23 cellular contexts compared by ENCODE assay signal in genomic region chr2:74462786-74463105, GRCh38. TPM values are rescaled to one million over a fixed set of nuclear protein-coding genes. Genes with fewer than 3 reads are reported as not detected.
DNase-seq lines count a peak whose midpoint lies in the region; ATAC-seq, FAIRE-seq and TF ChIP-seq lines count a peak whose summit lies in the region.
"Had no signal": no experiment of that assay in that cellular context is flagged by ENCODE, and none has a peak within 500 bp of the region (broad histone marks: within the 10 kb centered on the region; RNA-seq: fewer than 3 reads in every experiment).

No MANE protein-coding gene starts in this region.

- no peaks in the 10 kb centered on the region for H3K9me2 ChIP-seq in Karpas-422 (replicated peaks; ENCODE audit: insufficient read depth, low read length)

- H3K9me3 Mint-ChIP-seq in activated CD8-positive, alpha-beta memory T cell treated with anti-CD3 and anti-CD28 coated beads, Interleukin-2, amount 10 ng/mL, durations not matched to agents 7 days and 5 days (ENCODE audit: low read depth): no peaks in the 10 kb centered on the region
- H3K9me3 Mint-ChIP-seq in endodermal cell: no peaks in the 10 kb centered on the region
- H3K9me3 Mint-ChIP-seq: CD8-positive, alpha-beta T cell had no signal

- H3K36me3 ChIP-seq in Karpas-422 (ENCODE audit: insufficient read depth, low read length) (peaks cover 12% of the 10 kb centered on the region), endodermal cell (ENCODE audit: control insufficient read depth, insufficient read depth, low read length) (peaks cover 28% of the 10 kb centered on the region), small intestine (ENCODE audit: control insufficient read depth in 2 of 2, insufficient read depth in 2 of 2, low read length in 2 of 2) (peaks cover 3 to 7% of the 10 kb centered on the region in 2 donors)
- H3K36me3 ChIP-seq: transverse colon had no signal

- peaks cover 33% of the 10 kb centered on the region for H3K4me1 Mint-ChIP-seq in activated CD8-positive, alpha-beta memory T cell treated with anti-CD3 and anti-CD28 coated beads, Interleukin-2, amount 10 ng/mL, durations not matched to agents 7 days and 5 days
- peaks cover 10% of the 10 kb centered on the region for H3K4me1 Mint-ChIP-seq in endodermal cell

- no peak for ATAC-seq in activated CD8-positive, alpha-beta memory T cell treated with anti-CD3 and anti-CD28 coated beads, Interleukin-2, amount 10 ng/mL, durations not matched to agents 7 days and 5 days
- ATAC-seq: CD8-positive, alpha-beta T cell; SK-N-SH treated with all-trans-retinoic acid at 6 μM for 48 hours had no signal

- CTCF ChIA-PET in activated CD8-positive, alpha-beta memory T cell treated with anti-CD3 and anti-CD28 coated beads, Interleukin-2, amount 10 ng/mL, durations not matched to agents 7 days and 5 days (lab: Charles Lee): interaction anchor here (0.7 to 3.8 kb wide), 2 partner anchors 10 to 19 kb away, joined by 3 to 19 read pairs; partner anchors contain the start of genes CCDC142, MRPL53 and TTC31

- H3K4me3 Mint-ChIP-seq in activated CD8-positive, alpha-beta memory T cell treated with anti-CD3 and anti-CD28 coated beads, Interleukin-2, amount 10 ng/mL, durations not matched to agents 7 days and 5 days: peak overlapping the region; percentile 38
- H3K4me3 Mint-ChIP-seq in endodermal cell: peak overlapping the region; percentile 93

- H3K27ac ChIP-seq in Karpas-422 (ENCODE audit: low read length) (no peak overlapping the region), endodermal cell (ENCODE audit: low read depth, low read length) (no peak overlapping the region), small intestine (ENCODE audit: low read depth in 1 of 2, low read length in 1 of 2) (peak overlapping the region; percentile 53 to 71)
- H3K27ac ChIP-seq: neutrophil, transverse colon had no signal

- no peaks in the 10 kb centered on the region for H3K27me3 Mint-ChIP-seq in activated CD8-positive, alpha-beta memory T cell treated with anti-CD3 and anti-CD28 coated beads, Interleukin-2, amount 10 ng/mL, durations not matched to agents 7 days and 5 days
- H3K27me3 Mint-ChIP-seq in endodermal cell (ENCODE audit: insufficient read depth): no peaks in the 10 kb centered on the region

- FAIRE-seq in small intestine (lab: Jason Lieb, UNC) (no peak), RCC 7860 (lab: Jason Lieb, UNC) (no peak)
- FAIRE-seq: colon, endothelial cell of umbilical vein, kidney had no signal

- H3K36me3 Mint-ChIP-seq in activated CD8-positive, alpha-beta memory T cell treated with anti-CD3 and anti-CD28 coated beads, Interleukin-2, amount 10 ng/mL, durations not matched to agents 7 days and 5 days: peaks cover 13% of the 10 kb centered on the region
- peaks cover 27% of the 10 kb centered on the region for H3K36me3 Mint-ChIP-seq in endodermal cell (ENCODE audit: low read depth)

- WGBS in endodermal cell (ENCODE audit: insufficient coverage in 1 of 2, insufficient read length in 1 of 2), 2 experiments: 93% methylated on average over 4 of the region's 4 CpGs; no CpG with 5 or more reads in 1 of the 2 experiments
- 33 to 71% (median 70%) methylated on average over 4 of the region's 4 CpGs for WGBS in small intestine, 3 donors

- no peak overlapping the region for H3K4me3 ChIP-seq in Karpas-422 (ENCODE audit: low read length)
- no peak overlapping the region for H3K4me3 ChIP-seq in endodermal cell (ENCODE audit: low read length)
- H3K4me3 ChIP-seq in small intestine (ENCODE audit: low read depth in 1 of 2, low read length in 2 of 2): peak overlapping the region in 1 of 2 donors; percentile 0
- H3K4me3 ChIP-seq: transverse colon had no signal

- no peak overlapping the region for H2AFZ ChIP-seq in Karpas-422 (ENCODE audit: low read length)

- no peaks in the 10 kb centered on the region for H3K27me3 ChIP-seq in Karpas-422 (ENCODE audit: low read length)
- no peaks in the 10 kb centered on the region for H3K27me3 ChIP-seq in endodermal cell (ENCODE audit: control insufficient read depth, insufficient read depth, low read length, poor library complexity, severe bottlenecking)
- H3K27me3 ChIP-seq in small intestine (ENCODE audit: control insufficient read depth in 2 of 2, insufficient read depth in 2 of 2, low read length in 2 of 2): no peaks in the 10 kb centered on the region
- H3K27me3 ChIP-seq: neutrophil, transverse colon had no signal

- H3K4me2 ChIP-seq in Karpas-422 (ENCODE audit: low read depth, low read length, poor library complexity, severe bottlenecking): no peak overlapping the region

- H3K9ac ChIP-seq in Karpas-422 (ENCODE audit: low read length) (no peak overlapping the region), endodermal cell (ENCODE audit: extremely low read depth, low read length, poor library complexity, severe bottlenecking) (no peak overlapping the region)

- peaks cover 37% of the 10 kb centered on the region for H3K79me2 ChIP-seq in Karpas-422 (ENCODE audit: low read length)

- TF ChIP-seq CTCF in endodermal cell (conservative IDR thresholded peaks at IDR 0.05) (no peak), GM20000 (IDR thresholded peaks at IDR 0.05; ENCODE audit: extremely low read depth, missing control alignments) (no peak)

- DNase-seq in activated CD8-positive, alpha-beta memory T cell treated with anti-CD3 and anti-CD28 coated beads, Interleukin-2, amount 10 ng/mL, durations not matched to agents 7 days and 5 days: no peak
- no peak for DNase-seq in activated CD8-positive, alpha-beta memory T cell treated with anti-CD3 and anti-CD28 coated beads, Interleukin-2, amount 50 U/mL, for 48 hours
- DNase-seq in Karpas-422: peak; percentile 40
- no peak for DNase-seq in endodermal cell
- no peak for DNase-seq in small intestine
- DNase-seq in RCC 7860 (ENCODE audit: low spot score): no peak
- DNase-seq in SKM-1 treated with dmso at 0.1 percent for 144 hours (lab: John Stamatoyannopoulos, UW; ENCODE audit: unreplicated experiment): no peak
- DNase-seq in GM20000 (ENCODE audit: low spot score): no peak
- DNase-seq: ACHN; activated gamma-delta T cell treated with Interleukin-2 at 50 U/mL for 16 hours; CD8-positive, alpha-beta T cell; foreskin fibroblast; hypothalamus; kidney; MM.1S; NCI-H187; NCI-H345; stimulated activated naive CD4-positive, alpha-beta T cell; transverse colon had no signal

- H3K4me1 ChIP-seq in Karpas-422 (ENCODE audit: low read length): peaks cover 30% of the 10 kb centered on the region
- no peaks in the 10 kb centered on the region for H3K4me1 ChIP-seq in endodermal cell (ENCODE audit: control insufficient read depth, insufficient read depth, low read length)
- peaks cover 0 to 4% of the 10 kb centered on the region in 2 donors for H3K4me1 ChIP-seq in small intestine (ENCODE audit: control insufficient read depth in 2 of 2, insufficient read depth in 1 of 2, low read depth in 1 of 2, low read length in 1 of 2)

- no peaks in the 10 kb centered on the region for H3K9me3 ChIP-seq in Karpas-422 (ENCODE audit: low read length)
- H3K9me3 ChIP-seq in endodermal cell (ENCODE audit: control insufficient read depth, low read length): no peaks in the 10 kb centered on the region
- H3K9me3 ChIP-seq in small intestine (ENCODE audit: control insufficient read depth, low read depth): no peaks in the 10 kb centered on the region
- H3K9me3 ChIP-seq: neutrophil, transverse colon had no signal

- no peak overlapping the region for H3K27ac Mint-ChIP-seq in activated CD8-positive, alpha-beta memory T cell treated with anti-CD3 and anti-CD28 coated beads, Interleukin-2, amount 10 ng/mL, durations not matched to agents 7 days and 5 days
- H3K27ac Mint-ChIP-seq in endodermal cell: no peak overlapping the region

- peaks cover 4% of the 10 kb centered on the region; the same call in 1 of the 2 replicates for H4K20me1 ChIP-seq in Karpas-422 (ENCODE audit: insufficient read depth, low read depth, low read length)

RNA-seq across cellular contexts. Expression of gene MOGS, which starts 2.4 kb away (rescaled TPM):
- 10 to 100 TPM; 60.4 to 78.2 TPM for total RNA-seq in activated CD8-positive, alpha-beta memory T cell treated with anti-CD3 and anti-CD28 coated beads, Interleukin-2, amount 10 ng/mL, durations not matched to agents 7 days and 5 days
- total RNA-seq in Karpas-422 (2014; rRNA removed; shearing (Covaris generic); ENCODE audit: low replicate concordance): 69.1 and 95.6 TPM in 2 replicates
- total RNA-seq in endodermal cell: 10 to 100 TPM; 64.8 to 72.9 TPM
- polyA plus RNA-seq in endodermal cell (2013, experiment 1 of 2): 48.1 TPM
- polyA plus RNA-seq in endodermal cell (2013, experiment 2 of 2): 46.6 TPM
- 10 to 100 TPM; 38.4 to 63.2 (median 61.7) TPM for polyA plus RNA-seq in small intestine

RNA-seq across cellular contexts. Expression of gene WBP1, which starts 4.5 kb away (rescaled TPM):
- 10 to 100 TPM; 40.5 to 46.8 TPM for total RNA-seq in activated CD8-positive, alpha-beta memory T cell treated with anti-CD3 and anti-CD28 coated beads, Interleukin-2, amount 10 ng/mL, durations not matched to agents 7 days and 5 days
- total RNA-seq in Karpas-422 (2014; rRNA removed; shearing (Covaris generic); ENCODE audit: low replicate concordance): 124 and 149 TPM in 2 replicates
- total RNA-seq in endodermal cell: 100 to 1,000 TPM; 110 to 116 TPM
- 121 TPM for polyA plus RNA-seq in endodermal cell (2013, experiment 1 of 2)
- polyA plus RNA-seq in endodermal cell (2013, experiment 2 of 2): 102 TPM
- polyA plus RNA-seq in small intestine: 10 to 100 TPM; 55.1 to 82.7 (median 56.8) TPM

RNA-seq across cellular contexts. Expression of gene INO80B, which starts 7.9 kb away (rescaled TPM):
- total RNA-seq in activated CD8-positive, alpha-beta memory T cell treated with anti-CD3 and anti-CD28 coated beads, Interleukin-2, amount 10 ng/mL, durations not matched to agents 7 days and 5 days: 10 to 100 TPM; 31.1 to 39.5 TPM
- 29.3 and 86.9 TPM in 2 replicates for total RNA-seq in Karpas-422 (2014; rRNA removed; shearing (Covaris generic); ENCODE audit: low replicate concordance)
- total RNA-seq in endodermal cell: 10 to 100 TPM; 23.9 to 38.8 TPM
- 23.4 TPM for polyA plus RNA-seq in endodermal cell (2013, experiment 1 of 2)
- 17.1 TPM for polyA plus RNA-seq in endodermal cell (2013, experiment 2 of 2)
- polyA plus RNA-seq in small intestine: 10 to 100 TPM; 28.7 to 43.8 (median 38.6) TPM

RNA-seq across cellular contexts. Expression of gene MRPL53, which starts 9.7 kb away (rescaled TPM):
- 100 to 1,000 TPM in 1 of 2 experiments, 10 to 100 TPM in 1; 93.9 to 111 TPM for total RNA-seq in activated CD8-positive, alpha-beta memory T cell treated with anti-CD3 and anti-CD28 coated beads, Interleukin-2, amount 10 ng/mL, durations not matched to agents 7 days and 5 days
- total RNA-seq in Karpas-422 (2014; rRNA removed; shearing (Covaris generic); ENCODE audit: low replicate concordance): 91.4 and 144 TPM in 2 replicates
- 10 to 100 TPM; 50.9 to 62.7 TPM for total RNA-seq in endodermal cell
- 50.6 TPM for polyA plus RNA-seq in endodermal cell (2013, experiment 1 of 2)
- polyA plus RNA-seq in endodermal cell (2013, experiment 2 of 2): 44.2 TPM
- polyA plus RNA-seq in small intestine: 10 to 100 TPM; 46.7 to 75.1 (median 56.6) TPM

RNA-seq across cellular contexts. Expression of gene CCDC142, which starts 20.1 kb away (rescaled TPM):
- 10 to 100 TPM; 26.5 to 29.5 TPM for total RNA-seq in activated CD8-positive, alpha-beta memory T cell treated with anti-CD3 and anti-CD28 coated beads, Interleukin-2, amount 10 ng/mL, durations not matched to agents 7 days and 5 days
- 47.7 and 50.5 TPM in 2 replicates for total RNA-seq in Karpas-422 (2014; rRNA removed; shearing (Covaris generic); ENCODE audit: low replicate concordance)
- total RNA-seq in endodermal cell: 10 to 100 TPM; 19.0 to 24.7 TPM
- 10.0 TPM for polyA plus RNA-seq in endodermal cell (2013, experiment 1 of 2)
- 11.4 TPM for polyA plus RNA-seq in endodermal cell (2013, experiment 2 of 2)
- 10 to 100 TPM in 1 of 3 donors, 1 to 10 TPM in 2; 4.1 to 10.0 (median 6.7) TPM for polyA plus RNA-seq in small intestine

Comparison
In these comparisons a context has a peak if more than half of its experiments do, and no peak if none do; other contexts are left out.
1. H3K27ac ChIP-seq: peak in small intestine (2 of 2); none in Karpas-422 (single experiment) and endodermal cell (single experiment).